23 cellular contexts compared by ENCODE assay signal in the genomic region with DNA sequence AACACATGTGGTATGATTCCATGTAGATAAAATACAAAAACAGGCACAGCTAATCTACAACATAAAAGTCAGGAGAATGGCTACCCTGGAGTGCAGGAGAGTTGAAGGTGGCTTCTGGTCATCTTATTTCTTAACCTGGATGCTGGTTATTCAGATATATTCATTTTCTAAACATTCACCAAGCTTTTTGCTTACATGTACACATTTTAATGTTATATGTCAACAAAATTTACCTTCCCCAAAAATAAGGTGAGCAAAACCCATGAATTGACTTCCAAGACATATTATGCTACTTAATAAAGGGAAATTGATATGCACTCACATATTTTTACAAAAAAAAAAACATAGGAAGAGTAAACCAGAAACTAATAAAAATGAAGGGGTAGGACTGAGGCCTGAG. TPM values are rescaled to one million over a fixed set of nuclear protein-coding genes. Genes with fewer than 3 reads are reported as not detected.
DNase-seq lines count a peak whose midpoint lies in the region; ATAC-seq, FAIRE-seq and TF ChIP-seq lines count a peak whose summit lies in the region.
"Had no signal": no experiment of that assay in that cellular context is flagged by ENCODE, and none has a peak within 500 bp of the region (broad histone marks: within the 10 kb centered on the region; RNA-seq: fewer than 3 reads in every experiment).

No MANE protein-coding gene starts in this region.

- CTCF ChIA-PET in CD8-positive, alpha-beta memory T cell (lab: Charles Lee) = no interaction called here
- CTCF ChIA-PET in K562 (lab: Yijun Ruan, JAX; ENCODE audit: low intra/inter-chr PET ratio) = no interaction called here

- H3K4me2 ChIP-seq in KMS-11 (peak overlapping the region; percentile 26; the same call in 1 of the 2 replicates), K562 (ENCODE audit: insufficient read depth, low read length) (no peak overlapping the region), neural progenitor cell (no peak overlapping the region)

- BruUV-seq in K562 (replicated peaks; lab: Mats Ljungman, UMichigan) = no TSS peak

- H3K27ac Mint-ChIP-seq in CD8-positive, alpha-beta memory T cell = peak overlapping the region in 6 of 8 donors; percentile 4 to 65 (median 48)
- H3K27ac Mint-ChIP-seq in neural progenitor cell = no peak overlapping the region
- H3K27ac Mint-ChIP-seq: CD4-positive, alpha-beta T cell had no signal

- no peaks in the 10 kb centered on the region for H3K36me3 ChIP-seq in CD8-positive, alpha-beta memory T cell (ENCODE audit: insufficient read depth, low read length)
- H3K36me3 ChIP-seq in KMS-11 (ENCODE audit: insufficient read depth) (no peaks in the 10 kb centered on the region), K562 (ENCODE audit: control insufficient read depth, insufficient read depth, low read length) (peaks cover 9% of the 10 kb centered on the region; the same call in 1 of the 3 replicates), neural progenitor cell (no peaks in the 10 kb centered on the region), pancreas (no peaks in the 10 kb centered on the region)
- H3K36me3 ChIP-seq: Peyer's patch had no signal

- no peak for ATAC-seq in K562
- no peak for ATAC-seq in HG02840 (IDR thresholded peaks at IDR 0.05; ENCODE audit: low FRiP score, unreplicated experiment)
- no peak for ATAC-seq in pancreas
- ATAC-seq: HCT116 had no signal

- no peak for TF ChIP-seq RAD21 in K562 (CRISPR knock-in tag; conservative IDR thresholded peaks at IDR 0.05 in 1 of 2, IDR thresholded peaks at IDR 0.05 in 1 of 2)

- FAIRE-seq in K562 (lab: Jason Lieb, UNC) (no peak), pancreas (lab: Jason Lieb, UNC) (no peak)
- FAIRE-seq: A204.1, G401.6 had no signal

- H3K27me3 Mint-ChIP-seq in CD8-positive, alpha-beta memory T cell = no peaks in the 10 kb centered on the region
- H3K27me3 Mint-ChIP-seq in neural progenitor cell (ENCODE audit: insufficient read depth, low read depth) = peaks cover 2% of the 10 kb centered on the region
- H3K27me3 Mint-ChIP-seq: CD4-positive, alpha-beta T cell had no signal

- no peaks in the 10 kb centered on the region for H3K9me3 ChIP-seq in CD8-positive, alpha-beta memory T cell (ENCODE audit: low read length)
- no peaks in the 10 kb centered on the region for H3K9me3 ChIP-seq in K562 (replicated peaks; ENCODE audit: control insufficient read depth, insufficient read depth, low read depth, low read length)
- H3K9me3 ChIP-seq in neural progenitor cell (ENCODE audit: low read depth) = no peaks in the 10 kb centered on the region
- no peaks in the 10 kb centered on the region for H3K9me3 ChIP-seq in pancreas
- H3K9me3 ChIP-seq: BLaER1 treated with 17β-estradiol and CSF1 and Interleukin-3, amounts not matched to agents 10 nM and 100 nM; MG63; Peyer's patch had no signal

- no peak for TF ChIP-seq EP300 in K562 (IDR thresholded peaks at IDR 0.05; ENCODE audit: low read length)

- POLR2A ChIA-PET in CD8-positive, alpha-beta memory T cell (lab: Charles Lee) = no interaction called here
- POLR2A ChIA-PET in K562 (lab: Yijun Ruan, JAX) = interaction anchor here (1.0 to 1.5 kb wide), 3 partner anchors 15 to 50 kb away, joined by 3 to 4 read pairs (median 4); a partner anchor contains a TSS

- H3K27ac ChIP-seq in CD8-positive, alpha-beta memory T cell (ENCODE audit: low read depth, low read length) = no peak overlapping the region
- no peak overlapping the region for H3K27ac ChIP-seq in KMS-11
- no peak overlapping the region for H3K27ac ChIP-seq in K562 (ENCODE audit: extremely low read depth, low read depth, low read length)
- H3K27ac ChIP-seq in neural progenitor cell = peak overlapping the region; percentile 35
- no peak overlapping the region for H3K27ac ChIP-seq in pancreas
- H3K27ac ChIP-seq: BLaER1 treated with 17β-estradiol and CSF1 and Interleukin-3, amounts not matched to agents 10 nM and 100 nM; HL-60; Peyer's patch had no signal

- H3K79me2 ChIP-seq in KMS-11 (ENCODE audit: insufficient read depth, low read depth) (peaks cover 35% of the 10 kb centered on the region; the same call in 1 of the 2 replicates), K562 (ENCODE audit: control insufficient read depth, insufficient read depth, low read length) (peaks cover 95% of the 10 kb centered on the region), neural progenitor cell (ENCODE audit: low read depth) (peaks cover 100% of the 10 kb centered on the region)

- H3F3A ChIP-seq in neural progenitor cell (ENCODE audit: low read depth) = peaks cover 52% of the 10 kb centered on the region

- intact Hi-C loops in K562 (cut with micrococcal nuclease) (no loop called here), pancreas (cut with DNase I) (no loop called here)

- H3K4me1 ChIP-seq in CD8-positive, alpha-beta memory T cell (ENCODE audit: insufficient read depth, low read length) = peaks cover 7% of the 10 kb centered on the region
- peaks cover 59% of the 10 kb centered on the region for H3K4me1 ChIP-seq in KMS-11 (ENCODE audit: low read depth, poor library complexity, severe bottlenecking)
- H3K4me1 ChIP-seq in K562 (replicated peaks in 1 of 2; ENCODE audit: control insufficient read depth in 2 of 2, insufficient read depth in 2 of 2, low read length in 2 of 2) = peaks cover 4 to 5% of the 10 kb centered on the region in 2 experiments; a peak in 3 of 5 replicates
- H3K4me1 ChIP-seq in neural progenitor cell = peaks cover 49% of the 10 kb centered on the region
- peaks cover 0 to 22% (median 9%) of the 10 kb centered on the region in 3 donors for H3K4me1 ChIP-seq in pancreas

- H3K36me3 Mint-ChIP-seq in CD8-positive, alpha-beta memory T cell = no peaks in the 10 kb centered on the region
- H3K36me3 Mint-ChIP-seq in neural progenitor cell = no peaks in the 10 kb centered on the region

- H3K9ac ChIP-seq in KMS-11 (no peak overlapping the region), K562 (ENCODE audit: insufficient read depth in 1 of 2, low read depth in 2 of 2, low read length in 2 of 2) (no peak overlapping the region), neural progenitor cell (no peak overlapping the region)
- H3K9ac ChIP-seq: BLaER1 treated with 17β-estradiol and CSF1 and Interleukin-3, amounts not matched to agents 10 nM and 100 nM had no signal

- no peaks in the 10 kb centered on the region for H3K9me3 Mint-ChIP-seq in CD8-positive, alpha-beta memory T cell
- H3K9me3 Mint-ChIP-seq in neural progenitor cell = no peaks in the 10 kb centered on the region
- H3K9me3 Mint-ChIP-seq: CD4-positive, alpha-beta T cell had no signal

- no peak overlapping the region for H3K4me3 Mint-ChIP-seq in CD8-positive, alpha-beta memory T cell
- no peak overlapping the region for H3K4me3 Mint-ChIP-seq in neural progenitor cell
- H3K4me3 Mint-ChIP-seq: CD4-positive, alpha-beta T cell had no signal

- H3K4me3 ChIP-seq in CD8-positive, alpha-beta memory T cell (ENCODE audit: low read length) = no peak overlapping the region
- H3K4me3 ChIP-seq in KMS-11 (IDR thresholded peaks at IDR 0.05; ENCODE audit: insufficient read depth, low read depth, low read length) = no peak overlapping the region
- no peak overlapping the region for H3K4me3 ChIP-seq in K562
- no peak overlapping the region for H3K4me3 ChIP-seq in neural progenitor cell
- H3K4me3 ChIP-seq in pancreas = no peak overlapping the region
- H3K4me3 ChIP-seq: BLaER1 treated with 17β-estradiol and CSF1 and Interleukin-3, amounts not matched to agents 10 nM and 100 nM; MG63; Peyer's patch had no signal

- TF ChIP-seq POLR2A in K562 (conservative IDR thresholded peaks at IDR 0.05) = no peak

- peaks cover 41 to 64% (median 55%) of the 10 kb centered on the region in 3 donors for H3K4me1 Mint-ChIP-seq in CD8-positive, alpha-beta memory T cell
- peaks cover 51% of the 10 kb centered on the region for H3K4me1 Mint-ChIP-seq in neural progenitor cell

- no peaks in the 10 kb centered on the region for H3K9me1 ChIP-seq in K562 (ENCODE audit: control insufficient read depth, insufficient read depth, low read length)

- DNase-seq in CD8-positive, alpha-beta memory T cell = no peak
- DNase-seq in K562 (ENCODE audit: extremely low read depth in 1 of 4, low spot score in 3 of 4) (no peak), neural progenitor cell (ENCODE audit: low spot score) (no peak), LoVo (ENCODE audit: low spot score) (no peak), pancreas (no peak)
- DNase-seq: AML-193; CD4-positive, alpha-beta T cell; COR-L47; GOT3; MG63; NCI-H1694; NCI-H2081; NCI-H2227 treated with DMSO at 0.1 percent for 48 hours; NCI-H69; Peyer's patch; T-helper 1 cell had no signal

- H3K27me3 ChIP-seq in CD8-positive, alpha-beta memory T cell (ENCODE audit: insufficient read depth, low read length, poor library complexity, severe bottlenecking) = no peaks in the 10 kb centered on the region
- H3K27me3 ChIP-seq in KMS-11 (ENCODE audit: insufficient read depth, low read depth) = no peaks in the 10 kb centered on the region
- no peaks in the 10 kb centered on the region for H3K27me3 ChIP-seq in K562 (ENCODE audit: control insufficient read depth in 2 of 2, insufficient read depth in 2 of 2, low read length in 2 of 2)
- H3K27me3 ChIP-seq in neural progenitor cell = no peaks in the 10 kb centered on the region
- no peaks in the 10 kb centered on the region for H3K27me3 ChIP-seq in pancreas
- H3K27me3 ChIP-seq: BLaER1 treated with 17β-estradiol and CSF1 and Interleukin-3, amounts not matched to agents 10 nM and 100 nM; MG63; Peyer's patch had no signal

- TF ChIP-seq CTCF in KMS-11 (conservative IDR thresholded peaks at IDR 0.05; ENCODE audit: low read depth, low read length) (no peak), K562 (IDR thresholded peaks at IDR 0.05 in 2 of 3, conservative IDR thresholded peaks at IDR 0.05 in 1 of 3; ENCODE audit: insufficient read depth in 2 of 3, low read depth in 1 of 3, low read length in 3 of 3) (no peak), neural progenitor cell (IDR thresholded peaks at IDR 0.05) (no peak), pancreas (IDR thresholded peaks at IDR 0.05) (no peak)

- H4K20me1 ChIP-seq in KMS-11 (ENCODE audit: insufficient read depth) (0 out of 2 replicates have a peak, but pooled peaks cover 7% of the 10 kb centered on the region), K562 (replicated peaks; ENCODE audit: control insufficient read depth, insufficient read depth, low read length) (peaks cover 7% of the 10 kb centered on the region; the same call in 1 of the 2 replicates), neural progenitor cell (ENCODE audit: low read depth) (peaks cover 98% of the 10 kb centered on the region)

- in situ Hi-C loops in K562 (cut with MboI) = no loop called here

- no peak overlapping the region for H2AFZ ChIP-seq in KMS-11 (ENCODE audit: low read depth)
- no peak overlapping the region for H2AFZ ChIP-seq in K562 (ENCODE audit: low read depth, low read length)
- H2AFZ ChIP-seq in neural progenitor cell (replicated peaks) = no peak overlapping the region

RNA-seq across cellular contexts. Expression of a gene that starts 50.6 kb away (rescaled TPM):
- total RNA-seq in CD8-positive, alpha-beta memory T cell = 10 to 100 TPM; 37.5 to 39.1 TPM
- 2.0 TPM for polyA plus RNA-seq in CD8-positive, alpha-beta memory T cell
- total RNA-seq in K562 (2011; cell fraction: chromatin; rRNA removed; ENCODE audit: low replicate concordance) = 25.2 and 26.6 TPM in 2 replicates
- total RNA-seq in K562 (2011; cell fraction: nucleolus; rRNA removed) = 24.6 and 27.5 TPM in 2 replicates
- 39.2 and 61.3 TPM in 2 replicates for total RNA-seq in K562 (2011; cell fraction: nucleoplasm; rRNA removed)
- total RNA-seq in K562 (2014; rRNA removed) = 8.5 and 9.6 TPM in 2 replicates
- total RNA-seq in K562 (2014; rRNA removed; fragmentation: Illumina TruSeq; extraction: Trizol) = 23.4 and 24.2 TPM in 2 replicates
- 24.1 and 25.4 TPM in 2 replicates for total RNA-seq in K562 (2015; rRNA removed; fragmentation: Illumina TruSeq; extraction: Trizol)
- 23.7 and 25.7 TPM in 2 replicates for total RNA-seq in K562 (2021)
- 22.2 and 32.4 TPM in 2 replicates for polyA plus RNA-seq in K562 (2011; rRNA removed)
- 23.3 and 23.6 TPM in 2 replicates for polyA plus RNA-seq in K562 (2011; cell fraction: cytosol; rRNA removed)
- polyA plus RNA-seq in K562 (2011; cell fraction: nucleus; rRNA removed) = 12.0 and 14.7 TPM in 2 replicates
- 10.9 and 18.2 TPM in 2 replicates for polyA plus RNA-seq in K562 (2012)
- 30.9 and 32.6 TPM in 2 replicates for polyA plus RNA-seq in K562 (2014; fragmentation: Illumina TruSeq; extraction: Trizol)
- polyA plus RNA-seq in K562 (2014; fragmentation: Nextera tagmentation; extraction: Ambion mirVana) = 10 to 100 TPM; 12.2 to 17.5 TPM
- polyA plus RNA-seq in K562 (2014; rRNA removed) = 16.4 and 20.0 TPM in 2 replicates
- 31.7 and 44.1 TPM in 2 replicates for polyA minus RNA-seq in K562 (2011; rRNA and poly(A)+ RNA removed)
- polyA minus RNA-seq in K562 (2011; cell fraction: cytosol; rRNA and poly(A)+ RNA removed) = 17.4 and 24.1 TPM in 2 replicates
- 5.0 and 6.2 TPM in 2 replicates for polyA minus RNA-seq in K562 (2011; cell fraction: nucleus; rRNA and poly(A)+ RNA removed)
- 45.4 and 60.1 TPM in 2 replicates for total RNA-seq in neural progenitor cell (ENCODE audit: low replicate concordance)
- 10 to 100 TPM in 3 of 6 donors, 1 to 10 TPM in 3; 7.4 to 28.2 (median 9.6) TPM for total RNA-seq in pancreas
- 1 to 10 TPM; 5.1 to 7.7 TPM for polyA plus RNA-seq in pancreas
